Comparison of ENCODE assay signal across 22 cellular contexts in the genomic region with DNA sequence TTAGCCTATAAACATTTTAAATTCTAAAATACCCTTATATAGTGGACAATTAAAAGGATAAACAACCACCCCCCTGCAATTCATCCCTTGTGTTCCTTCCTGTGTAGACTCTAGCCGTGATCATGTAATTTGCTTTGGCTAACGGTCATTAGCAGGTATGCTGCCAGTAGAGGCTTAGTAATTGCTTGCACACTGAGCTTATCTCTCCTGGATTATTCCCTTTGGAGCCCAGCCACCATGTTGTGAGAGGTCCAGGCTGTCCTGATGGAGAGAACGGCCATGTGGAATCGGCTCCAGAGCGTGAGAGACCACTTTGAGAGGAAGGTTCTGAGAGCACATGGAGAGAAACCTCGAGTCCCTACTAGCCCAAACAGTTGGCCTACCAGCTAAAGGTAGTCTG. TPM values are rescaled to one million over a fixed set of nuclear protein-coding genes. Genes with fewer than 3 reads are reported as not detected.
"Had no signal": no experiment of that assay in that cellular context is flagged by ENCODE, and none has a peak within 500 bp of the region (broad histone marks: within the 10 kb centered on the region; RNA-seq: fewer than 3 reads in every experiment).

No MANE protein-coding gene starts in this region.

- H3K4me3 ChIP-seq: SJSA1, SK-N-MC had no signal

- H3K27ac ChIP-seq: SJSA1, SK-N-MC had no signal

- DNase-seq: IMR-90, Karpas-422, KG1, MM.1S, NCI-H1092 treated with DMSO at 0.1 percent for 48 hours, NCI-H1436, NCI-H187, NCI-H2029, NCI-H2081 treated with DMSO at 0.1 percent for 48 hours, NCI-H2171, NCI-H226, NCI-H446, NCI-H510A, NCI-H524 treated with DMSO at 0.1 percent for 48 hours, NCI-H69, Right ventricle myocardium superior, RPMI8226, SIG-M5 had no signal

- ATAC-seq: HepG2 had no signal

- H3K4me1 ChIP-seq: SJSA1 had no signal

- H3K27me3 ChIP-seq: SJSA1 had no signal

- H3K36me3 ChIP-seq: SJSA1 had no signal

RNA-seq across cellular contexts. Expression of a gene that starts 11.0 kb away (rescaled TPM):
- total RNA-seq: HepG2, M059J had no signal
- polyA plus RNA-seq: HepG2 had no signal
